Comparison of ENCODE assay signal across 1 cellular context in the genomic region with DNA sequence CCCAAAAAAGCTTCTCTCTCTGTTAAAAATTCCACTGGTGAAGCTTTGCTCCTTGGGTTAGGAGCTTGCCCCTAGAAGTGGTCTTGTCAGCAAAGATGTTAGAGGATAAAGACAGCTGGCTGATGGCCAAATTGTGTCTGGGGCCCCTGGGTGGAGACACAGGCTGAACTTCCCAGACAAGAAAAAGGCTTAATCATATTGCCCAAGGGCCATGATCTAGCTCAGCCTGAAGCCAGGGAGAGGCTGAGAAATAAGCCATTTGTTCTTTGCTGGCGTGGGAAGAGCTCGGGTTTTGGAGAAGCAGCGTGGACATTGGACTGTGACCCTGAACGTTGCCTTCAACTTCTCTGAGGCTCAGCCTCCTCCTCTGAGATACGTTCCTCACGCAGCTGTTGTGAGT.
TF ChIP-seq lines count a peak whose summit lies in the region.

No MANE protein-coding gene starts in this region.

TF ChIP-seq in K562, 482 proteins besides CTCF, POLR2A, EP300 and RAD21 (continued from another document):
- TF ChIP-seq FOXP4 (CRISPR knock-in tag; IDR thresholded peaks at IDR 0.05; ENCODE audit: borderline replicate concordance) (no peak), SMAD1 (IDR thresholded peaks at IDR 0.05; ENCODE audit: low read depth, low read length, partially characterized antibody) (peak; percentile 43), TCF3 (CRISPR knock-in tag; IDR thresholded peaks at IDR 0.05) (peak; percentile 49; the same call in 1 of the 2 replicates), SMARCA4 (IDR thresholded peaks at IDR 0.05) (peak; percentile 54; the same call in 1 of the 2 replicates), NCOA1 (IDR thresholded peaks at IDR 0.05; ENCODE audit: low read depth) (no peak), CEBPG (CRISPR knock-in tag; IDR thresholded peaks at IDR 0.05) (no peak), CEBPG (tag; conservative IDR thresholded peaks at IDR 0.05 in 1 of 2, IDR thresholded peaks at IDR 0.05 in 1 of 2) (0 out of 4 replicates have a peak, but pooled peaks of 1 of the 2 experiments have one; percentile 11), GABPB1 (CRISPR knock-in tag; IDR thresholded peaks at IDR 0.05) (no peak), JUNB (CRISPR knock-in tag; conservative IDR thresholded peaks at IDR 0.05) (no peak)
